2 cellular contexts compared by ENCODE assay signal in the genomic region with DNA sequence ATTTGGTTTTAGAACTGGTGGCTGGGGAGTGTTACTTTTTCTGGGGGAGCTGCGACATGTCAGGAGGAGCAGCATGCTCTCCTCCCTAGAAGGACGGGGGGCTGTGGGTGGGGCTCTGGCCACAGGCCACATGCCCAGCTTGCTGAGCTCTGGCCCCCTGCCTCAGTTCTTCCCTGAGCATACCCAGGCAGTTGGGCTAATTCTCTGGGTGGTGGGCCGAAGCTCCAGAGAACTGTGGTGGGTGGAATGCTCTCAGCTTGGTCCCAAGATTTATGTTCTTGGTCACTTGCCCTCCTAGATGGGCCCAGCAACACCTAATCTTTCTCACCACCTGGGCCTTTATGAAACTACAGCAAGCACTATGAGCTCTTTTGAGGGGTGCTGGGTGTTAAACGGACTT.
TF ChIP-seq lines count a peak whose summit lies in the region.

No MANE protein-coding gene starts in this region.

TF ChIP-seq in HepG2, 621 proteins besides CTCF, POLR2A, EP300 and RAD21:
- TF ChIP-seq DNMT3B (CRISPR knock-in tag; conservative IDR thresholded peaks at IDR 0.05) (no peak), ZNF329 (CRISPR knock-in tag; IDR thresholded peaks at IDR 0.05; ENCODE audit: low read depth) (no peak), CCAR2 (optimal IDR thresholded peaks at IDR 0.05; ENCODE audit: low read depth, low read length) (no peak), ZNF549 (CRISPR knock-in tag; IDR thresholded peaks at IDR 0.05) (no peak), ZIK1 (CRISPR knock-in tag; IDR thresholded peaks at IDR 0.05; ENCODE audit: borderline replicate concordance, low read depth) (no peak), ATF6 (CRISPR knock-in tag; conservative IDR thresholded peaks at IDR 0.05) (no peak), ZNF354B (CRISPR knock-in tag; IDR thresholded peaks at IDR 0.05) (no peak), ZNF652 (CRISPR knock-in tag; IDR thresholded peaks at IDR 0.05; ENCODE audit: borderline replicate concordance, low read depth) (no peak), DDIT3 (CRISPR knock-in tag; IDR thresholded peaks at IDR 0.05) (no peak), ZFAT (CRISPR knock-in tag; conservative IDR thresholded peaks at IDR 0.05) (no peak), KAT7 (CRISPR knock-in tag; IDR thresholded peaks at IDR 0.05; ENCODE audit: borderline replicate concordance) (no peak), ETS1 (CRISPR knock-in tag; IDR thresholded peaks at IDR 0.05) (no peak), SP1 (IDR thresholded peaks at IDR 0.05) (no peak), SP1 (CRISPR knock-in tag; IDR thresholded peaks at IDR 0.05) (no peak), TBL1XR1 (IDR thresholded peaks at IDR 0.05; ENCODE audit: borderline replicate concordance, low read length, partially characterized antibody) (no peak), JUND (CRISPR knock-in tag; IDR thresholded peaks at IDR 0.05) (no peak), RORA (CRISPR knock-in tag; IDR thresholded peaks at IDR 0.05) (no peak), ZNF75D (CRISPR knock-in tag; IDR thresholded peaks at IDR 0.05; ENCODE audit: borderline replicate concordance) (no peak)
- TF ChIP-seq, protein P1, sequence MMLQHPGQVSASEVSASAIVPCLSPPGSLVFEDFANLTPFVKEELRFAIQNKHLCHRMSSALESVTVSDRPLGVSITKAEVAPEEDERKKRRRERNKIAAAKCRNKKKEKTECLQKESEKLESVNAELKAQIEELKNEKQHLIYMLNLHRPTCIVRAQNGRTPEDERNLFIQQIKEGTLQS (CRISPR knock-in tag; IDR thresholded peaks at IDR 0.05): no peak

TF ChIP-seq in WTC11, 78 proteins besides CTCF, POLR2A, EP300 and RAD21:
- TF ChIP-seq FOXP1 (CRISPR knock-in tag; IDR thresholded peaks at IDR 0.05; ENCODE audit: borderline replicate concordance) (no peak), USF1 (CRISPR knock-in tag; IDR thresholded peaks at IDR 0.05) (no peak), ZNF416 (CRISPR knock-in tag; IDR thresholded peaks at IDR 0.05) (no peak), USF2 (CRISPR knock-in tag; IDR thresholded peaks at IDR 0.05) (no peak), ATF6 (CRISPR knock-in tag; IDR thresholded peaks at IDR 0.05) (no peak), NFATC4 (CRISPR knock-in tag; IDR thresholded peaks at IDR 0.05) (no peak)
